Comparison of ENCODE assay signal across 8 cellular contexts in the genomic region with DNA sequence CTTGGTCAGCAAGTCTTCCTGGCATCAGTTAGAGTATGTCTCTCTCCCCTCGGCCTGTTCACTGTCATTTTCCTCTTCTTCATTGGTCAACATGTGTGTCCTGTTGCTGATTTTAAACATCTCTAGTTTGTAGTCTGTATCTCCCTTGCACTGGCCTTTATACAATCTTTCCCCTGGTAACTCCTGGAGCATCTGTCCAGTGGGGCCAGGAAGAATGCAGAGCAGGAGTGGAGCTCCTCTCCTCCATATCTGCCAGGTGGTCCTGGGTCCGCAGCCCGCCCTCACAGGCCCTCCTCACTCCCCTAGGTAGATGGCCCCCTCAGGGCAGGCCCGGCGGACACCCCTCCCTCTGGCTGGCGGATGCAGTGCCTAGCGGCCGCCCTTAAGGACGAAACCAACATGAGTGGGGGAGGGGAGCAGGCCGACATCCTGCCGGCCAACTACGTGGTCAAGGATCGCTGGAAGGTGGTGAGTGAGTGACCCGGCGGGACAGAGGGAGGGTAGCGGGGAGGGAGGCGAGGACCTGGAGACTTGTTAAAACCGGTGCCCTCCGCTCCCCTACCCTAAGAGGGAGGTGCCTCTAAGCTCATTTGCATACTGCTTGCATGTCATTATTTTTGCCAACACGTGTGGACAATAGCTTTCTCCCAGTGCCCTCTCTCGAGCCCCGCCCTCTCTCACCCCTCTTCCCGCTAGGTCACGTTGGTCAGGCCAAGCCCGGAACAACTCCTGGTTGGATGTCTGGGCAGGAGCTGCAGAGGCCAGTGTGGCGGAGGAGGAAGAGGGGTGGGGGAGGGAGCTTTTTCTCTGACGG. TPM values are rescaled to one million over a fixed set of nuclear protein-coding genes. Genes with fewer than 3 reads are reported as not detected.
DNase-seq lines count a peak whose midpoint lies in the region; ATAC-seq lines count a peak whose summit lies in the region.

No MANE protein-coding gene starts in this region.

- DNase-seq in DMS 273 (lab: John Stamatoyannopoulos, UW; ENCODE audit: unreplicated experiment) (peak; percentile 63), DMS 273 treated with DMSO at 0.1 percent for 48 hours (lab: John Stamatoyannopoulos, UW) (no peak), M059J (ENCODE audit: low read depth) (peak; percentile 64), left ventricle myocardium superior (peak; percentile 70), pons (ENCODE audit: low spot score) (peak; percentile 85)
- no peak for DNase-seq in activated naive CD4-positive, alpha-beta T cell treated with anti-CD3 and anti-CD28 coated beads, Interleukin-2, amount 50 U/mL, for 72 hours (ENCODE audit: low spot score in 2 of 2)
- no peak for DNase-seq in effector CD8-positive, alpha-beta T cell (lab: John Stamatoyannopoulos, UW)

- intact Hi-C loops in left ventricle myocardium superior (cut with micrococcal nuclease) = no loop called here

- H3K36me3 Mint-ChIP-seq in activated naive CD4-positive, alpha-beta T cell treated with anti-CD3 and anti-CD28 coated beads, Interleukin-2, amount 50 U/mL, for 72 hours = no peaks in the 10 kb centered on the region

- H3K27ac Mint-ChIP-seq in activated naive CD4-positive, alpha-beta T cell treated with anti-CD3 and anti-CD28 coated beads, Interleukin-2, amount 50 U/mL, for 72 hours = no peak overlapping the region

- H3K9me3 Mint-ChIP-seq in activated naive CD4-positive, alpha-beta T cell treated with anti-CD3 and anti-CD28 coated beads, Interleukin-2, amount 50 U/mL, for 72 hours = no peaks in the 10 kb centered on the region

- ATAC-seq in GM21723 (IDR thresholded peaks at IDR 0.05; ENCODE audit: unreplicated experiment) (peak; percentile 36), left ventricle myocardium superior (peak; percentile 82)
- ATAC-seq in activated naive CD4-positive, alpha-beta T cell treated with anti-CD3 and anti-CD28 coated beads, Interleukin-2, amount 50 U/mL, for 72 hours = peak; percentile 45 to 46

RNA-seq across cellular contexts. Expression of a gene that starts 3.2 kb away (rescaled TPM):
- under 0.01 TPM in 1 of 2 replicates, not detected in the other for total RNA-seq in M059J (2014; rRNA removed; shearing (Covaris generic))
- under 1 TPM; 0.09 to 0.37 TPM for total RNA-seq in activated naive CD4-positive, alpha-beta T cell treated with anti-CD3 and anti-CD28 coated beads, Interleukin-2, amount 50 U/mL, for 72 hours
- total RNA-seq in left ventricle myocardium superior = 0.15 TPM

RNA-seq across cellular contexts. Expression of a gene that starts 17.2 kb away (rescaled TPM):
- total RNA-seq in M059J (2014; rRNA removed; shearing (Covaris generic)) = 19.3 and 24.3 TPM in 2 replicates
- 10 to 100 TPM; 39.3 to 73.5 TPM for total RNA-seq in activated naive CD4-positive, alpha-beta T cell treated with anti-CD3 and anti-CD28 coated beads, Interleukin-2, amount 50 U/mL, for 72 hours
- total RNA-seq in left ventricle myocardium superior = 31.2 TPM

RNA-seq across cellular contexts. Expression of a gene that starts 51.6 kb away (rescaled TPM):
- total RNA-seq in M059J (2014; rRNA removed; shearing (Covaris generic)) = not detected in 2 replicates
- not detected for total RNA-seq in activated naive CD4-positive, alpha-beta T cell treated with anti-CD3 and anti-CD28 coated beads, Interleukin-2, amount 50 U/mL, for 72 hours
- total RNA-seq in left ventricle myocardium superior = not detected

Comparison
In these comparisons a context has a peak if more than half of its experiments do, and no peak if none do; other contexts are left out.
1. DNase-seq: peak in DMS 273 (single experiment), M059J (single experiment), left ventricle myocardium superior (single experiment) and pons (single experiment); none in DMS 273 treated with DMSO at 0.1 percent for 48 hours (single experiment), activated naive CD4-positive, alpha-beta T cell treated with anti-CD3 and anti-CD28 coated beads, Interleukin-2, amount 50 U/mL, for 72 hours (0 of 2) and effector CD8-positive, alpha-beta T cell (single experiment).
2. Peak in every context shown above with its lines, with median percentiles within 50 percentile points of each other: ATAC-seq.